In genomic region chr10:72801263-72801868, GRCh38 we compare ENCODE assay signal across 1 cellular context.
TF ChIP-seq lines count a peak whose summit lies in the region.

No MANE protein-coding gene starts in this region.

TF ChIP-seq in A549, 52 proteins besides CTCF, POLR2A, EP300 and RAD21:
- TF ChIP-seq E2F6 (IDR thresholded peaks at IDR 0.05; ENCODE audit: borderline replicate concordance, low read depth) (no peak), CBX8 (IDR thresholded peaks at IDR 0.05) (no peak), EHMT2 (IDR thresholded peaks at IDR 0.05; ENCODE audit: low read depth) (no peak), RARB (CRISPR knock-in tag; IDR thresholded peaks at IDR 0.05) (no peak), REST (IDR thresholded peaks at IDR 0.05) (no peak), ZC3H11A (IDR thresholded peaks at IDR 0.05) (no peak), CHD4 (IDR thresholded peaks at IDR 0.05; ENCODE audit: borderline replicate concordance) (no peak), PBX3 (IDR thresholded peaks at IDR 0.05) (no peak), TFCP2L1 (CRISPR knock-in tag; IDR thresholded peaks at IDR 0.05) (no peak), HMGXB4 (CRISPR knock-in tag; IDR thresholded peaks at IDR 0.05; ENCODE audit: borderline replicate concordance) (no peak)
